ENCODE assay signal across 15 cellular contexts in the genomic region with DNA sequence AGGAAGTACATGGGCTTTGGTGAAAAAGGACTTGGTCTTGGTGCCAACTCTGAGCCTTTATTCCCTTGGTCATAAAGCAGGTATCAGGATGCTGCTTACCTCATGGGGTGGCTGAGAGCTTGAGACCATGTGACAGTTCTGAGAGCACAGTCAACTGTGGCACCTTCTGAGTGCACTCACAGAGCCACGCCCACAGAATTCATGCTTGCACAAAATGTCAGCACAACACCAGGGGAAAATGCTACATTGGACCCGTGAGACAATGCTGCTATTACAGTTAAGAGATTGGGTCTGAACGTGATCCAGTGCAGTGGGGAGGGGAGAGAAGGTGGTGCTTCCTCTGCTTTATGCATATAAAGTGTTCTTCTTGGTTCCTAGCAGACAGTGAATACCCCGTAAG.
A peak's percentile ranks its signal among the peaks of the same experiment; 100 is the strongest.
DNase-seq lines count a peak whose midpoint lies in the region; ATAC-seq and TF ChIP-seq lines count a peak whose summit lies in the region.
"Had no signal": no experiment of that assay in that cellular context is flagged by ENCODE, and none has a peak within 500 bp of the region (broad histone marks: within the 10 kb centered on the region; RNA-seq: fewer than 3 reads in every experiment).

No MANE protein-coding gene starts in this region.

- peak; percentile 47 for DNase-seq in NCI-H2196 (lab: John Stamatoyannopoulos, UW; ENCODE audit: unreplicated experiment)
- DNase-seq in NCI-H2196 treated with DMSO at 0.1 percent for 48 hours (lab: John Stamatoyannopoulos, UW; ENCODE audit: unreplicated experiment): no peak
- DNase-seq in lung (ENCODE audit: low spot score): peak; percentile 60
- DNase-seq in HPDE6-E6E7 (ENCODE audit: extremely low spot score): no peak
- DNase-seq in NCI-H2171 treated with DMSO at 0.1 percent for 48 hours (lab: John Stamatoyannopoulos, UW): no peak
- DNase-seq: 8988T; brain microvascular endothelial cell; immature natural killer cell; NCI-H2171; stimulated activated CD4-positive, alpha-beta T cell treated with anti-CD3 and anti-CD28 coated beads, Interleukin-2, amount 100 ng/mL, for 24 hours; SW 1271 had no signal

- no peaks in the 10 kb centered on the region for H3K36me3 ChIP-seq in Loucy (ENCODE audit: insufficient read depth, low read length)
- no peaks in the 10 kb centered on the region for H3K36me3 ChIP-seq in lung (ENCODE audit: control insufficient read depth in 2 of 2, insufficient read depth in 2 of 2, low read length in 2 of 2)
- H3K36me3 ChIP-seq: brain microvascular endothelial cell, thoracic aorta had no signal

- no peak overlapping the region for H3K9ac ChIP-seq in Loucy (ENCODE audit: low read depth, low read length, poor library complexity, severe bottlenecking)

- no peaks in the 10 kb centered on the region for H3K9me2 ChIP-seq in Loucy (replicated peaks; ENCODE audit: low read depth, low read length)

- H3K4me3 ChIP-seq in Loucy (ENCODE audit: low read length, poor library complexity, severe bottlenecking) (no peak overlapping the region), lung (no peak overlapping the region)
- H3K4me3 ChIP-seq: thoracic aorta had no signal

- WGBS in lung, 2 donors: 63 to 84% methylated on average over 4 of the region's 4 CpGs

- no peaks in the 10 kb centered on the region for H3K27me3 ChIP-seq in Loucy (ENCODE audit: insufficient read depth, low read length, poor library complexity, severe bottlenecking)
- H3K27me3 ChIP-seq in lung (ENCODE audit: control insufficient read depth, insufficient read depth): no peaks in the 10 kb centered on the region
- H3K27me3 ChIP-seq: brain microvascular endothelial cell had no signal

- H3K9me3 ChIP-seq in Loucy (ENCODE audit: insufficient read depth, low read depth, low read length) (no peaks in the 10 kb centered on the region), lung (ENCODE audit: control insufficient read depth in 2 of 2, insufficient read depth in 1 of 2, low read length in 1 of 2) (no peaks in the 10 kb centered on the region)
- H3K9me3 ChIP-seq: thoracic aorta had no signal

- H4K20me1 ChIP-seq in Loucy (ENCODE audit: insufficient read depth, low read length, poor library complexity, severe bottlenecking): no peaks in the 10 kb centered on the region

- peak overlapping the region; percentile 44; the same call in 1 of the 2 replicates for H2AFZ ChIP-seq in Loucy (ENCODE audit: low read length)

- no peaks in the 10 kb centered on the region for H3F3A ChIP-seq in Loucy (ENCODE audit: low read depth)

- no peak for TF ChIP-seq CTCF in Loucy (conservative IDR thresholded peaks at IDR 0.05; ENCODE audit: low read length)
- TF ChIP-seq CTCF in lung (IDR thresholded peaks at IDR 0.05; ENCODE audit: control extremely low read depth, extremely low read depth): no peak

- no peak overlapping the region for H3K27ac ChIP-seq in lung (ENCODE audit: low read depth in 1 of 2, low read length in 1 of 2)
- H3K27ac ChIP-seq: brain microvascular endothelial cell, thoracic aorta had no signal

- no peak overlapping the region for H3K4me2 ChIP-seq in Loucy (ENCODE audit: low read depth, low read length, poor library complexity, severe bottlenecking)

- H3K79me2 ChIP-seq in Loucy (ENCODE audit: insufficient read depth, low read length): no peaks in the 10 kb centered on the region

- ATAC-seq in GM21723 (IDR thresholded peaks at IDR 0.05; ENCODE audit: unreplicated experiment): peak; percentile 74
- no peak for ATAC-seq in lung (ENCODE audit: insufficient read depth, low FRiP score)
- no peak for ATAC-seq in HG02970 (IDR thresholded peaks at IDR 0.05; ENCODE audit: low FRiP score, unreplicated experiment)

- H3K4me1 ChIP-seq in Loucy (ENCODE audit: insufficient read depth, low read length, poor library complexity, severe bottlenecking): no peaks in the 10 kb centered on the region
- H3K4me1 ChIP-seq in lung (ENCODE audit: control insufficient read depth in 2 of 2, insufficient read depth in 2 of 2, low read length in 2 of 2): peaks cover 0 to 1% of the 10 kb centered on the region in 2 donors

Comparison
In these comparisons a context has a peak if more than half of its experiments do, and no peak if none do; other contexts are left out.
1. DNase-seq: peak in NCI-H2196 (single experiment) and lung (single experiment); none in NCI-H2196 treated with DMSO at 0.1 percent for 48 hours (single experiment), HPDE6-E6E7 (single experiment) and NCI-H2171 treated with DMSO at 0.1 percent for 48 hours (single experiment).